Comparison of ENCODE assay signal across 28 cellular contexts in the genomic region with DNA sequence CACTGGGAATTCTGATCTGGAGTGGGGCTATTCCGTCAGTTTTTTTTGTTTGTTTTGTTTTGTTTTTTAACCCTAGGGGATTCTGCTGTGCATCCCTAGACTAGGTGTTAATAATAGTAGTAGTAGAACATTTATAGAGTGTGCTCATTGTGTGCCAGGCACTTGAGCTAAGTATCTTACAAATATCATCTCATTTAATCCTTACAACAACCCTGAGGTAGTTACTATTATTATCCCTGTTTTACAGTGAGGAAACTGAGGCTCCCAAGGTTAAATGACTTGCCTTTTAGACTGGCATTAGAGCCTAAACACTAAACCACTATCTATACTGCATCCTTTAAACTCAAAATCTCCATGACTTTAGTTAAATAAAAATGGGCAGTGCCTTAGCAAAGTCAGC.
"Had no signal": no experiment of that assay in that cellular context is flagged by ENCODE, and none has a peak within 500 bp of the region (broad histone marks: within the 10 kb centered on the region; RNA-seq: fewer than 3 reads in every experiment).

No MANE protein-coding gene starts in this region.

- H3K9me3 ChIP-seq: colonic mucosa, esophagus muscularis mucosa, esophagus squamous epithelium, gastrocnemius medialis, gastroesophageal sphincter, heart left ventricle, heart right ventricle had no signal

- DNase-seq: colonic mucosa; cortex of kidney; dermis blood vessel endothelial cell; dorsolateral prefrontal cortex; effector CD4-positive, alpha-beta T cell; effector CD8-positive, alpha-beta T cell; effector memory CD4-positive, alpha-beta T cell; effector memory CD8-positive, alpha-beta T cell; endodermal cell; erythroblast; esophagus squamous epithelium; foreskin fibroblast; foreskin keratinocyte; foreskin melanocyte; gastrocnemius medialis; glutamatergic neuron; head of caudate nucleus; heart left ventricle; heart right ventricle had no signal

- H3K4me1 ChIP-seq: colonic mucosa, esophagus muscularis mucosa, esophagus squamous epithelium, foreskin keratinocyte, gastroesophageal sphincter had no signal

- H3K27ac ChIP-seq: colonic mucosa, coronary artery, dorsolateral prefrontal cortex, epithelial cell of prostate, esophagus muscularis mucosa, esophagus squamous epithelium, foreskin keratinocyte, gastrocnemius medialis, gastroesophageal sphincter, heart left ventricle, heart right ventricle had no signal

- H3K36me3 ChIP-seq: colonic mucosa had no signal

- H3K4me3 ChIP-seq: colonic mucosa, coronary artery, dorsolateral prefrontal cortex, esophagus muscularis mucosa, esophagus squamous epithelium, gastrocnemius medialis, gastroesophageal sphincter, heart left ventricle, heart right ventricle had no signal

- H3K27me3 ChIP-seq: colonic mucosa, dorsolateral prefrontal cortex, esophagus muscularis mucosa, esophagus squamous epithelium, foreskin keratinocyte, gastrocnemius medialis, gastroesophageal sphincter, heart left ventricle, heart right ventricle had no signal

- ATAC-seq: effector memory CD8-positive, alpha-beta T cell; esophagus mucosa; foreskin keratinocyte; gastrocnemius medialis; gastroesophageal sphincter; heart left ventricle; heart right ventricle had no signal

- FAIRE-seq: colon, endometrium, endothelial cell of umbilical vein, frontal cortex had no signal
